ENCODE assay signal across 33 cellular contexts in genomic region chr12:45356822-45357546, GRCh38.
DNase-seq lines count a peak whose midpoint lies in the region; ATAC-seq, FAIRE-seq and TF ChIP-seq lines count a peak whose summit lies in the region.
"Had no signal": no experiment of that assay in that cellular context is flagged by ENCODE, and none has a peak within 500 bp of the region (broad histone marks: within the 10 kb centered on the region; RNA-seq: fewer than 3 reads in every experiment).

No MANE protein-coding gene starts in this region.

- TF ChIP-seq POLR2A in gastrocnemius medialis (IDR thresholded peaks at IDR 0.05) (no peak), tibial nerve (IDR thresholded peaks at IDR 0.05) (no peak)

- no peaks in the 10 kb centered on the region for H3K27me3 Mint-ChIP-seq in CD8-positive, alpha-beta T cell (ENCODE audit: low read depth)
- H3K27me3 Mint-ChIP-seq in astrocyte (ENCODE audit: low read depth, unreplicated experiment), result no peaks in the 10 kb centered on the region
- H3K27me3 Mint-ChIP-seq: activated CD8-positive, alpha-beta memory T cell treated with anti-CD3 and anti-CD28 coated beads, Interleukin-2, amount 10 ng/mL, durations not matched to agents 7 days and 5 days; effector memory CD8-positive, alpha-beta T cell; naive thymus-derived CD4-positive, alpha-beta T cell had no signal

- POLR2A ChIA-PET in CD8-positive, alpha-beta T cell (lab: Charles Lee), result no interaction called here

- peaks cover 13% of the 10 kb centered on the region for H3K9me3 Mint-ChIP-seq in CD8-positive, alpha-beta T cell
- no peaks in the 10 kb centered on the region for H3K9me3 Mint-ChIP-seq in astrocyte (ENCODE audit: unreplicated experiment)
- H3K9me3 Mint-ChIP-seq: effector memory CD8-positive, alpha-beta T cell had no signal

- no peak for DNase-seq in CD8-positive, alpha-beta T cell
- DNase-seq in astrocyte (ENCODE audit: low read depth) (no peak), gastrocnemius medialis (no peak), lower lobe of right lung (no peak), tibial nerve (ENCODE audit: low spot score in 2 of 2) (no peak), left colon (no peak)
- no peak for DNase-seq in effector CD8-positive, alpha-beta T cell (lab: John Stamatoyannopoulos, UW)
- DNase-seq: activated CD8-positive, alpha-beta memory T cell treated with anti-CD3 and anti-CD28 coated beads, Interleukin-2, amount 10 ng/mL, durations not matched to agents 7 days and 5 days; activated naive CD4-positive, alpha-beta T cell treated with Interleukin-2 at 50 U/mL for 16 hours; activated T-cell treated with anti-CD3 and anti-CD28 coated beads, Interleukin-2, amount 50 U/mL, for 48 hours; BE2C; effector memory CD8-positive, alpha-beta T cell; foreskin keratinocyte; hippocampal formation; immature natural killer cell; MM.1S; naive thymus-derived CD4-positive, alpha-beta T cell; NCI-H2029; NCI-H524 treated with DMSO at 0.1 percent for 48 hours; NK-92 treated with Interleukin-12 subunit alpha and Interleukin-12 subunit beta, amount 100 ng/mL, for 24 hours; occipital lobe; PC-9; SHP77; stimulated activated CD4-positive, alpha-beta T cell treated with anti-CD3 and anti-CD28 coated beads, Interleukin-15, amount 100 ng/mL, for 24 hours; stimulated activated naive CD4-positive, alpha-beta T cell; SW 1271; T1000 had no signal

- no peak overlapping the region for H3K4me3 Mint-ChIP-seq in CD8-positive, alpha-beta T cell
- no peak overlapping the region for H3K4me3 Mint-ChIP-seq in astrocyte (ENCODE audit: unreplicated experiment)
- H3K4me3 Mint-ChIP-seq: activated CD8-positive, alpha-beta memory T cell treated with anti-CD3 and anti-CD28 coated beads, Interleukin-2, amount 10 ng/mL, durations not matched to agents 7 days and 5 days; effector memory CD8-positive, alpha-beta T cell; immature natural killer cell; naive thymus-derived CD4-positive, alpha-beta T cell; WTC11 had no signal

- no peak for TF ChIP-seq CTCF in CD8-positive, alpha-beta T cell (IDR thresholded peaks at IDR 0.05)
- no peak for TF ChIP-seq CTCF in astrocyte (IDR thresholded peaks at IDR 0.05; ENCODE audit: insufficient read depth, low read depth, low read length)
- no peak for TF ChIP-seq CTCF in gastrocnemius medialis (IDR thresholded peaks at IDR 0.05 in 4 of 5, conservative IDR thresholded peaks at IDR 0.05 in 1 of 5)
- no peak for TF ChIP-seq CTCF in lower lobe of right lung (IDR thresholded peaks at IDR 0.05)
- TF ChIP-seq CTCF in tibial nerve (IDR thresholded peaks at IDR 0.05), result no peak

- H3K27ac ChIP-seq in CD8-positive, alpha-beta T cell (ENCODE audit: low read depth, low read length), result no peak overlapping the region
- no peak overlapping the region for H3K27ac ChIP-seq in astrocyte (ENCODE audit: low read depth, low read length)
- H3K27ac ChIP-seq in muscle layer of colon (ENCODE audit: low read depth, low read length), result peak overlapping the region; percentile 42
- H3K27ac ChIP-seq in gastrocnemius medialis, result peak overlapping the region; percentile 20 to 49 (median 34)
- no peak overlapping the region for H3K27ac ChIP-seq in lower lobe of right lung
- peak overlapping the region in 1 of 4 donors; percentile 20 for H3K27ac ChIP-seq in tibial nerve
- H3K27ac ChIP-seq: foreskin keratinocyte, KMS-11, PC-9 had no signal

- 69 to 70% methylated on average over 4 of the region's 4 CpGs for WGBS in tibial nerve, 2 donors

- no peaks in the 10 kb centered on the region for H4K20me1 ChIP-seq in astrocyte (ENCODE audit: insufficient read depth, low read length)

- H3K36me3 Mint-ChIP-seq in CD8-positive, alpha-beta T cell, result peaks cover 79% of the 10 kb centered on the region
- H3K36me3 Mint-ChIP-seq in astrocyte (ENCODE audit: low read depth, unreplicated experiment), result peaks cover 15% of the 10 kb centered on the region

- H3K4me1 ChIP-seq in CD8-positive, alpha-beta T cell (ENCODE audit: insufficient read depth, low read length), result no peaks in the 10 kb centered on the region
- H3K4me1 ChIP-seq in astrocyte (ENCODE audit: insufficient read depth, low read length) (no peaks in the 10 kb centered on the region), muscle layer of colon (ENCODE audit: insufficient read depth, low read length) (peaks cover 29% of the 10 kb centered on the region), gastrocnemius medialis (peaks cover 22 to 34% of the 10 kb centered on the region in 2 donors), lower lobe of right lung (no peaks in the 10 kb centered on the region), tibial nerve (peaks cover 0 to 23% (median 3%) of the 10 kb centered on the region in 4 donors)
- H3K4me1 ChIP-seq: foreskin keratinocyte, HAP-1 had no signal

- no peak overlapping the region for H3K4me2 ChIP-seq in astrocyte (ENCODE audit: low read length)
- H3K4me2 ChIP-seq: KMS-11, PC-9 had no signal

- peaks cover 8% of the 10 kb centered on the region for H3K4me1 Mint-ChIP-seq in CD8-positive, alpha-beta T cell (ENCODE audit: low read depth)
- peaks cover 20% of the 10 kb centered on the region for H3K4me1 Mint-ChIP-seq in astrocyte (ENCODE audit: low read depth, unreplicated experiment)

- ATAC-seq in CD8-positive, alpha-beta T cell, result no peak
- ATAC-seq in gastrocnemius medialis (no peak), lower lobe of right lung (no peak), left colon (no peak)
- ATAC-seq: activated CD8-positive, alpha-beta memory T cell treated with anti-CD3 and anti-CD28 coated beads, Interleukin-2, amount 10 ng/mL, durations not matched to agents 7 days and 5 days; effector memory CD8-positive, alpha-beta T cell; foreskin keratinocyte; naive thymus-derived CD4-positive, alpha-beta T cell; WTC11 had no signal

- no peaks in the 10 kb centered on the region for H3K9me3 ChIP-seq in CD8-positive, alpha-beta T cell (ENCODE audit: low read length)
- H3K9me3 ChIP-seq in astrocyte (ENCODE audit: insufficient read depth, low read depth, low read length) (no peaks in the 10 kb centered on the region), muscle layer of colon (ENCODE audit: low read length) (no peaks in the 10 kb centered on the region), gastrocnemius medialis (no peaks in the 10 kb centered on the region), lower lobe of right lung (peaks cover 1% of the 10 kb centered on the region), tibial nerve (peaks cover 0 to 5% (median 0%) of the 10 kb centered on the region in 4 donors)
- H3K9me3 ChIP-seq: BE2C, HAP-1 had no signal

- intact Hi-C loops in CD8-positive, alpha-beta T cell (cut with DNase I, micrococcal nuclease), result no loop called here
- intact Hi-C loops in gastrocnemius medialis (cut with DNase I; ENCODE audit: low total_unique reads) (no loop called here), lower lobe of right lung (cut with DNase I) (no loop called here), left colon (cut with DNase I, micrococcal nuclease) (no loop called here)

- H3K27ac Mint-ChIP-seq in CD8-positive, alpha-beta T cell, result peak overlapping the region; percentile 39
- peak overlapping the region; percentile 14 for H3K27ac Mint-ChIP-seq in astrocyte (ENCODE audit: unreplicated experiment)
- H3K27ac Mint-ChIP-seq: activated CD8-positive, alpha-beta memory T cell treated with anti-CD3 and anti-CD28 coated beads, Interleukin-2, amount 10 ng/mL, durations not matched to agents 7 days and 5 days; effector memory CD8-positive, alpha-beta T cell; WTC11 had no signal

- H3K9ac ChIP-seq in astrocyte (ENCODE audit: low read length), result no peak overlapping the region
- no peak overlapping the region for H3K9ac ChIP-seq in muscle layer of colon (ENCODE audit: low read length)
- H3K9ac ChIP-seq: KMS-11 had no signal

- no peak overlapping the region for H2AFZ ChIP-seq in astrocyte (ENCODE audit: low read depth, low read length)
- H2AFZ ChIP-seq: PC-9 had no signal

- H3K4me3 ChIP-seq in CD8-positive, alpha-beta T cell (ENCODE audit: low read depth, low read length), result no peak overlapping the region
- H3K4me3 ChIP-seq in astrocyte (ENCODE audit: insufficient read depth, low read depth, low read length) (no peak overlapping the region), muscle layer of colon (ENCODE audit: low read depth in 1 of 2, low read length in 2 of 2) (no peak overlapping the region), gastrocnemius medialis (no peak overlapping the region), lower lobe of right lung (no peak overlapping the region), tibial nerve (no peak overlapping the region)
- H3K4me3 ChIP-seq: coronary artery, HAP-1, PC-9 had no signal

- no peaks in the 10 kb centered on the region for H3K79me2 ChIP-seq in astrocyte (ENCODE audit: insufficient read depth, low read length)

- no peak for TF ChIP-seq EP300 in tibial nerve (IDR thresholded peaks at IDR 0.05)

- no peaks in the 10 kb centered on the region for H3K36me3 ChIP-seq in CD8-positive, alpha-beta T cell (ENCODE audit: insufficient read depth, low read length)
- H3K36me3 ChIP-seq in astrocyte (ENCODE audit: insufficient read depth, low read length) (peaks cover 13% of the 10 kb centered on the region), muscle layer of colon (ENCODE audit: insufficient read depth, low read length) (peaks cover 9% of the 10 kb centered on the region), gastrocnemius medialis (peaks cover 0 to 35% of the 10 kb centered on the region in 2 donors), lower lobe of right lung (peaks cover 10% of the 10 kb centered on the region), tibial nerve (peaks cover 0 to 11% (median 0%) of the 10 kb centered on the region in 3 donors)
- H3K36me3 ChIP-seq: HAP-1 had no signal

- no peaks in the 10 kb centered on the region for H3K27me3 ChIP-seq in CD8-positive, alpha-beta T cell (ENCODE audit: insufficient read depth, low read length)
- H3K27me3 ChIP-seq in astrocyte (ENCODE audit: insufficient read depth, low read length) (no peaks in the 10 kb centered on the region), muscle layer of colon (ENCODE audit: control insufficient read depth in 1 of 2, insufficient read depth in 2 of 2, low read length in 2 of 2) (no peaks in the 10 kb centered on the region), gastrocnemius medialis (no peaks in the 10 kb centered on the region), lower lobe of right lung (ENCODE audit: low read depth) (no peaks in the 10 kb centered on the region), tibial nerve (no peaks in the 10 kb centered on the region)
- H3K27me3 ChIP-seq: BE2C, foreskin keratinocyte had no signal

- FAIRE-seq in astrocyte (lab: Jason Lieb, UNC), result no peak
- FAIRE-seq: HTR-8/SVneo had no signal

- CTCF ChIA-PET in CD8-positive, alpha-beta T cell (lab: Charles Lee), result no interaction called here

- in situ Hi-C loops in gastrocnemius medialis (cut with MboI; ENCODE audit: low sequenced_read_pairs in 4 of 4), result no loop called here

Comparison
In these comparisons a context has a peak if more than half of its experiments do, and no peak if none do; other contexts are left out.
1. H3K27ac ChIP-seq: peak in muscle layer of colon (single experiment) and gastrocnemius medialis (4 of 4); none in CD8-positive, alpha-beta T cell (single experiment), astrocyte (single experiment) and lower lobe of right lung (single experiment).